In genomic region chr4:95107004-95107403, GRCh38 we compare ENCODE assay signal across 14 cellular contexts.
DNase-seq lines count a peak whose midpoint lies in the region; ATAC-seq, FAIRE-seq and TF ChIP-seq lines count a peak whose summit lies in the region.
"Had no signal": no experiment of that assay in that cellular context is flagged by ENCODE, and none has a peak within 500 bp of the region (broad histone marks: within the 10 kb centered on the region; RNA-seq: fewer than 3 reads in every experiment).

No MANE protein-coding gene starts in this region.

- DNase-seq in HCT116 (ENCODE audit: low read depth, low spot score), result no peak
- no peak for DNase-seq in RWPE2 (ENCODE audit: low spot score)
- no peak for DNase-seq in astrocyte (ENCODE audit: low read depth)
- no peak for DNase-seq in NCI-H446 (lab: John Stamatoyannopoulos, UW)
- DNase-seq in stimulated activated naive CD4-positive, alpha-beta T cell treated with Interleukin-2 at 50 U/mL for 16 hours (lab: John Stamatoyannopoulos, UW), result no peak
- no peak for DNase-seq in chondrocyte (ENCODE audit: low spot score)
- DNase-seq: CD8-positive, alpha-beta T cell; COR-L47; DND-41; GDM1 had no signal

- peak overlapping the region; percentile 49 for H3K4me2 ChIP-seq in HCT116 (ENCODE audit: low read length)
- H3K4me2 ChIP-seq in astrocyte (ENCODE audit: low read length), result peak overlapping the region; percentile 33

- H3K9me2 ChIP-seq in HCT116 (ENCODE audit: insufficient read depth), result no peaks in the 10 kb centered on the region

- H3K79me2 ChIP-seq in HCT116 (ENCODE audit: insufficient read depth, low read length), result no peaks in the 10 kb centered on the region
- H3K79me2 ChIP-seq in astrocyte (ENCODE audit: insufficient read depth, low read length), result no peaks in the 10 kb centered on the region

- no peaks in the 10 kb centered on the region for H3K9me3 ChIP-seq in HCT116 (ENCODE audit: control insufficient read depth in 1 of 2, insufficient read depth in 1 of 2, low read depth in 1 of 2, low read length in 2 of 2)
- H3K9me3 ChIP-seq in RWPE2 (ENCODE audit: severe bottlenecking), result no peaks in the 10 kb centered on the region
- no peaks in the 10 kb centered on the region for H3K9me3 ChIP-seq in astrocyte (ENCODE audit: insufficient read depth, low read depth, low read length)

- no peak for TF ChIP-seq RAD21 in HCT116 (IDR thresholded peaks at IDR 0.05; ENCODE audit: low read depth)

- H3K36me3 Mint-ChIP-seq in astrocyte (ENCODE audit: low read depth, unreplicated experiment) (no peaks in the 10 kb centered on the region), chondrocyte (ENCODE audit: low read depth) (no peaks in the 10 kb centered on the region)
- H3K36me3 Mint-ChIP-seq: CD14-positive monocyte; CD8-positive, alpha-beta T cell had no signal

- no peak overlapping the region for H3K4me3 Mint-ChIP-seq in astrocyte (ENCODE audit: unreplicated experiment)
- no peak overlapping the region for H3K4me3 Mint-ChIP-seq in chondrocyte (ENCODE audit: unreplicated experiment)
- H3K4me3 Mint-ChIP-seq: CD14-positive monocyte; CD8-positive, alpha-beta T cell had no signal

- TF ChIP-seq POLR2A in HCT116 (IDR thresholded peaks at IDR 0.05; ENCODE audit: borderline replicate concordance, extremely low read depth, insufficient read depth, insufficient read length), result no peak

- H3K27me3 Mint-ChIP-seq in astrocyte (ENCODE audit: low read depth, unreplicated experiment) (no peaks in the 10 kb centered on the region), chondrocyte (ENCODE audit: low read depth) (no peaks in the 10 kb centered on the region)

- CTCF ChIA-PET in HCT116 (lab: Charles Lee), result no interaction called here

- TF ChIP-seq CTCF in HCT116 (IDR thresholded peaks at IDR 0.05 in 2 of 3, conservative IDR thresholded peaks at IDR 0.05 in 1 of 3; ENCODE audit: borderline replicate concordance in 1 of 3, insufficient read depth in 1 of 3, low read depth in 2 of 3, low read length in 2 of 3) (no peak), RWPE2 (IDR thresholded peaks at IDR 0.05; ENCODE audit: poor library complexity, severe bottlenecking) (no peak), astrocyte (IDR thresholded peaks at IDR 0.05; ENCODE audit: insufficient read depth, low read depth, low read length) (no peak), chondrocyte (IDR thresholded peaks at IDR 0.05) (no peak)

- H3K4me3 ChIP-seq in HCT116 (replicated peaks in 1 of 2; ENCODE audit: low read depth in 1 of 2, low read length in 2 of 2) (no peak overlapping the region), RWPE2 (ENCODE audit: severe bottlenecking) (no peak overlapping the region), astrocyte (ENCODE audit: insufficient read depth, low read depth, low read length) (no peak overlapping the region)

- H2AFZ ChIP-seq in HCT116 (ENCODE audit: low read depth, low read length, poor library complexity, severe bottlenecking) (no peak overlapping the region), astrocyte (ENCODE audit: low read depth, low read length) (no peak overlapping the region)

- no peaks in the 10 kb centered on the region for H4K20me1 ChIP-seq in HCT116 (ENCODE audit: insufficient read depth)
- no peaks in the 10 kb centered on the region for H4K20me1 ChIP-seq in astrocyte (ENCODE audit: insufficient read depth, low read length)

- no peak for FAIRE-seq in astrocyte (lab: Jason Lieb, UNC)
- FAIRE-seq: D721Med, GM12892 had no signal

- POLR2A ChIA-PET in HCT116 (lab: Charles Lee), result no interaction called here

- H3K27ac Mint-ChIP-seq in astrocyte (ENCODE audit: unreplicated experiment), result no peak overlapping the region
- no peak overlapping the region for H3K27ac Mint-ChIP-seq in chondrocyte (ENCODE audit: unreplicated experiment)
- H3K27ac Mint-ChIP-seq: CD14-positive monocyte; CD8-positive, alpha-beta T cell had no signal

- BruUV-seq in HCT116 (replicated peaks; lab: Mats Ljungman, UMichigan), result no TSS peak

- RAD21 ChIA-PET in HCT116 (lab: Charles Lee; ENCODE audit: low non-redundant PET in 1 of 2, low total read pairs in 2 of 2, uncharacterized antibody in 2 of 2, unreplicated experiment in 2 of 2), result no interaction called here

- ATAC-seq in HCT116 (peak; percentile 33), RWPE2 (ENCODE audit: low read depth) (peak; percentile 30; the same call in 1 of the 3 replicates)
- no peak for ATAC-seq in activated CD4-positive, CD25-positive, alpha-beta regulatory T cell treated with anti-CD3 and anti-CD28 coated beads, Interleukin-2, amount 50 U/mL, for 24 hours
- ATAC-seq: CD8-positive, alpha-beta T cell had no signal

- H3K9me3 Mint-ChIP-seq in astrocyte (ENCODE audit: unreplicated experiment) (no peaks in the 10 kb centered on the region), chondrocyte (ENCODE audit: low read depth) (no peaks in the 10 kb centered on the region)
- H3K9me3 Mint-ChIP-seq: CD14-positive monocyte; CD8-positive, alpha-beta T cell had no signal

- H3K4me1 Mint-ChIP-seq in astrocyte (ENCODE audit: low read depth, unreplicated experiment) (peaks cover 27% of the 10 kb centered on the region), chondrocyte (ENCODE audit: low read depth) (peaks cover 14% of the 10 kb centered on the region)
- H3K4me1 Mint-ChIP-seq: CD14-positive monocyte had no signal

- peaks cover 20 to 29% of the 10 kb centered on the region in 2 experiments for H3K4me1 ChIP-seq in HCT116 (ENCODE audit: control insufficient read depth in 1 of 2, insufficient read depth in 2 of 2, low read length in 2 of 2)
- peaks cover 27% of the 10 kb centered on the region for H3K4me1 ChIP-seq in RWPE2 (ENCODE audit: insufficient read depth, poor library complexity, severe bottlenecking)
- peaks cover 24% of the 10 kb centered on the region for H3K4me1 ChIP-seq in astrocyte (ENCODE audit: insufficient read depth, low read length)

- H3K27ac ChIP-seq in HCT116 (ENCODE audit: low read depth, low read length), result no peak overlapping the region; the same call in 1 of the 2 replicates
- peak overlapping the region; percentile 42 for H3K27ac ChIP-seq in RWPE2 (ENCODE audit: poor library complexity, severe bottlenecking)
- no peak overlapping the region for H3K27ac ChIP-seq in astrocyte (ENCODE audit: low read depth, low read length)

- intact Hi-C loops in HCT116 (cut with micrococcal nuclease), result no loop called here

- H3K36me3 ChIP-seq in HCT116 (ENCODE audit: control insufficient read depth in 1 of 2, insufficient read depth in 2 of 2, low read length in 2 of 2) (no peaks in the 10 kb centered on the region), RWPE2 (ENCODE audit: low read depth) (no peaks in the 10 kb centered on the region), astrocyte (ENCODE audit: insufficient read depth, low read length) (no peaks in the 10 kb centered on the region)

- no peaks in the 10 kb centered on the region for H3K27me3 ChIP-seq in HCT116 (ENCODE audit: insufficient read depth, low read length)
- H3K27me3 ChIP-seq in RWPE2 (ENCODE audit: insufficient read depth, poor library complexity, severe bottlenecking), result no peaks in the 10 kb centered on the region
- peaks cover 2% of the 10 kb centered on the region for H3K27me3 ChIP-seq in astrocyte (ENCODE audit: insufficient read depth, low read length)

- H3K9ac ChIP-seq in HCT116 (ENCODE audit: low read length) (no peak overlapping the region), astrocyte (ENCODE audit: low read length) (no peak overlapping the region)

TF ChIP-seq in HCT116, 20 proteins besides CTCF, POLR2A, EP300 and RAD21:
- TF ChIP-seq SRF (IDR thresholded peaks at IDR 0.05; ENCODE audit: low read depth) (no peak), SP1 (IDR thresholded peaks at IDR 0.05; ENCODE audit: low read depth) (no peak), SIN3A (IDR thresholded peaks at IDR 0.05; ENCODE audit: low read depth) (no peak), EGR1 (IDR thresholded peaks at IDR 0.05; ENCODE audit: low read depth) (no peak)

Comparison
In these comparisons a context has a peak if more than half of its experiments do, and no peak if none do; other contexts are left out.
1. ATAC-seq: peak in HCT116 (single experiment) and RWPE2 (single experiment); none in activated CD4-positive, CD25-positive, alpha-beta regulatory T cell treated with anti-CD3 and anti-CD28 coated beads, Interleukin-2, amount 50 U/mL, for 24 hours (0 of 2).